ENCODE assay signal across 19 cellular contexts in the genomic region with DNA sequence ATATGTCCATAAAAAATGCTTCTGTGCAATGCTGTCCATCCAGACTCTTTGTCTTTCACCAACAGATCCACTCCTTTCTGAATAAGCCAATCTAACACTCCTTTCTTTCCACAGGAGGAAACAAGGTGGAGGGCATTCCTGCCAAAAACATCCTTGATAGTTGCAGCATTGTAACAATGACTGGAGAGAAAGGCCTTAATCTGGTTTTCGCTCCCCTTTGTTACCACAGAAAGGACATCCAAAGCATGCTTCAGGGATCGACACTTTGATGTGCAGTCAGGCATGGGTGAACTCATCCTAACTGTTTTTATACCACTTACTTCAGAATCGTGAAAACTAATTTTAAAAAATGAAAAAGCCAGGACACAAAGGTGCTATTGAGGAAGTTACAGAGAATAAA.
"Had no signal": no experiment of that assay in that cellular context is flagged by ENCODE, and none has a peak within 500 bp of the region (broad histone marks: within the 10 kb centered on the region; RNA-seq: fewer than 3 reads in every experiment).

No MANE protein-coding gene starts in this region.

- H3K4me3 ChIP-seq: transverse colon had no signal

- H3K27ac ChIP-seq: transverse colon had no signal

- FAIRE-seq: endometrium, keratinocyte had no signal

- H3K9me3 ChIP-seq: transverse colon had no signal

- DNase-seq: activated B cell treated with CpG ODN at 0.5 μM for 24 hours; activated CD4-positive, alpha-beta T cell treated with anti-CD3 and anti-CD28 coated beads for 36 hours; activated CD4-positive, alpha-beta T cell treated with anti-CD3 and anti-CD28 coated beads, Interleukin-2, amount 50 U/mL, for 48 hours; activated CD8-positive, alpha-beta memory T cell treated with anti-CD3 and anti-CD28 coated beads, Interleukin-2, amount 50 U/mL, for 48 hours; activated naive CD4-positive, alpha-beta T cell treated with Interleukin-2 at 50 U/mL for 16 hours; activated naive CD8-positive, alpha-beta T cell treated with anti-CD3 and anti-CD28 coated beads, Interleukin-2, amount 10 ng/mL, durations not matched to agents 7 days and 5 days; activated T-cell treated with anti-CD3 and anti-CD28 coated beads, Interleukin-2, amount 50 U/mL, for 48 hours; amygdala; cerebellar nuclear complex; cortex of kidney; left colon; naive B cell; stimulated activated CD4-positive, alpha-beta T cell treated with anti-CD3 and anti-CD28 coated beads, Interleukin-2, amount 100 ng/mL, for 48 hours; stimulated activated CD8-positive, alpha-beta memory T cell treated with anti-CD3 and anti-CD28 coated beads, Interleukin-4, amount 100 ng/mL, for 48 hours; stimulated activated naive B cell treated with anti-CD40 and anti-IgM and Interleukin-4, amounts not matched to agents 10 μg/mL and 1 μg/mL and 100 μg/mL, for 72 hours; T-helper 17 cell; transverse colon had no signal

- H3K27me3 ChIP-seq: transverse colon had no signal
